ENCODE assay signal across 24 cellular contexts in genomic region chr6:139186242-139186641, GRCh38. TPM values are rescaled to one million over a fixed set of nuclear protein-coding genes. Genes with fewer than 3 reads are reported as not detected.
DNase-seq lines count a peak whose midpoint lies in the region; ATAC-seq lines count a peak whose summit lies in the region.
"Had no signal": no experiment of that assay in that cellular context is flagged by ENCODE, and none has a peak within 500 bp of the region (broad histone marks: within the 10 kb centered on the region; RNA-seq: fewer than 3 reads in every experiment).

No MANE protein-coding gene starts in this region.

- ATAC-seq in T-helper 17 cell (peak; percentile 32), HG02870 (IDR thresholded peaks at IDR 0.05; ENCODE audit: unreplicated experiment) (no peak)
- peak; percentile 82 for ATAC-seq in central memory CD8-positive, alpha-beta T cell (replicated peaks; ENCODE audit: extremely low read depth, poor library complexity, severe bottlenecking)
- ATAC-seq: A549; gastroesophageal sphincter; HepG2; stimulated activated memory B cell treated with anti-CD40 and anti-IgM and Interleukin-4, amounts not matched to agents 10 μg/mL and 1 μg/mL and 100 μg/mL, for 72 hours had no signal

- H3K4me3 Mint-ChIP-seq in activated T-cell treated with anti-CD3 and anti-CD28 coated beads, Interleukin-2, amount 50 U/mL, for 24 hours, result peak overlapping the region; percentile 28
- H3K4me3 Mint-ChIP-seq in T-helper 17 cell, result peak overlapping the region; percentile 1
- H3K4me3 Mint-ChIP-seq in central memory CD8-positive, alpha-beta T cell, result no peak overlapping the region
- no peak overlapping the region for H3K4me3 Mint-ChIP-seq in stimulated activated naive CD8-positive, alpha-beta T cell treated with anti-CD3 and anti-CD28 coated beads, Interleukin-15, Interleukin-2, amounts not matched to agents 100 ng/mL and 50 ng/mL, for 24 hours
- H3K4me3 Mint-ChIP-seq: neural crest cell; stimulated activated memory B cell treated with anti-CD40 and anti-IgM and Interleukin-4, amounts not matched to agents 10 μg/mL and 1 μg/mL and 100 μg/mL, for 72 hours had no signal

- H3K27me3 Mint-ChIP-seq in activated T-cell treated with anti-CD3 and anti-CD28 coated beads, Interleukin-2, amount 50 U/mL, for 24 hours, result no peaks in the 10 kb centered on the region
- no peaks in the 10 kb centered on the region for H3K27me3 Mint-ChIP-seq in T-helper 17 cell
- no peaks in the 10 kb centered on the region for H3K27me3 Mint-ChIP-seq in central memory CD8-positive, alpha-beta T cell
- no peaks in the 10 kb centered on the region for H3K27me3 Mint-ChIP-seq in stimulated activated naive CD8-positive, alpha-beta T cell treated with anti-CD3 and anti-CD28 coated beads, Interleukin-15, Interleukin-2, amounts not matched to agents 100 ng/mL and 50 ng/mL, for 24 hours
- H3K27me3 Mint-ChIP-seq: stimulated activated memory B cell treated with anti-CD40 and anti-IgM and Interleukin-4, amounts not matched to agents 10 μg/mL and 1 μg/mL and 100 μg/mL, for 72 hours had no signal

- DNase-seq in activated T-cell treated with anti-CD3 and anti-CD28 coated beads, Interleukin-2, amount 50 U/mL, for 24 hours, result no peak
- no peak for DNase-seq in activated T-cell treated with anti-CD3 and anti-CD28 coated beads, Interleukin-2, amount 50 U/mL, for 48 hours
- no peak for DNase-seq in T-helper 17 cell
- no peak for DNase-seq in central memory CD8-positive, alpha-beta T cell (ENCODE audit: low spot score in 2 of 2)
- no peak for DNase-seq in amygdala (lab: John Stamatoyannopoulos, UW)
- DNase-seq in retina, result no peak
- DNase-seq: activated CD4-positive, alpha-beta T cell treated with anti-CD3 and anti-CD28 coated beads for 4 hours; activated gamma-delta T cell; AML-193; brain microvascular endothelial cell; EL; GM23248; kidney glomerular epithelial cell; NCI-H1930; ovary; Right ventricle myocardium superior; testis had no signal

- peak overlapping the region; percentile 76 for H3K27ac Mint-ChIP-seq in activated T-cell treated with anti-CD3 and anti-CD28 coated beads, Interleukin-2, amount 50 U/mL, for 24 hours
- peak overlapping the region; percentile 87 for H3K27ac Mint-ChIP-seq in T-helper 17 cell
- peak overlapping the region; percentile 26 for H3K27ac Mint-ChIP-seq in central memory CD8-positive, alpha-beta T cell (ENCODE audit: low read depth)
- H3K27ac Mint-ChIP-seq in stimulated activated naive CD8-positive, alpha-beta T cell treated with anti-CD3 and anti-CD28 coated beads, Interleukin-15, Interleukin-2, amounts not matched to agents 100 ng/mL and 50 ng/mL, for 24 hours, result peak overlapping the region; percentile 62
- H3K27ac Mint-ChIP-seq: stimulated activated memory B cell treated with anti-CD40 and anti-IgM and Interleukin-4, amounts not matched to agents 10 μg/mL and 1 μg/mL and 100 μg/mL, for 72 hours had no signal

- H3K4me1 Mint-ChIP-seq in activated T-cell treated with anti-CD3 and anti-CD28 coated beads, Interleukin-2, amount 50 U/mL, for 24 hours (ENCODE audit: low read depth), result peaks cover 55% of the 10 kb centered on the region
- peaks cover 36% of the 10 kb centered on the region for H3K4me1 Mint-ChIP-seq in T-helper 17 cell
- peaks cover 35% of the 10 kb centered on the region for H3K4me1 Mint-ChIP-seq in central memory CD8-positive, alpha-beta T cell
- H3K4me1 Mint-ChIP-seq in stimulated activated naive CD8-positive, alpha-beta T cell treated with anti-CD3 and anti-CD28 coated beads, Interleukin-15, Interleukin-2, amounts not matched to agents 100 ng/mL and 50 ng/mL, for 24 hours (ENCODE audit: low read depth), result peaks cover 49% of the 10 kb centered on the region
- H3K4me1 Mint-ChIP-seq: neural crest cell had no signal

- H3K36me3 Mint-ChIP-seq in activated T-cell treated with anti-CD3 and anti-CD28 coated beads, Interleukin-2, amount 50 U/mL, for 24 hours (ENCODE audit: low read depth), result peaks cover 38% of the 10 kb centered on the region
- H3K36me3 Mint-ChIP-seq in T-helper 17 cell (ENCODE audit: low read depth), result peaks cover under 1% of the 10 kb centered on the region
- H3K36me3 Mint-ChIP-seq in central memory CD8-positive, alpha-beta T cell (ENCODE audit: insufficient read depth), result peaks cover 12% of the 10 kb centered on the region
- H3K36me3 Mint-ChIP-seq in stimulated activated naive CD8-positive, alpha-beta T cell treated with anti-CD3 and anti-CD28 coated beads, Interleukin-15, Interleukin-2, amounts not matched to agents 100 ng/mL and 50 ng/mL, for 24 hours (ENCODE audit: low read depth), result peaks cover 8% of the 10 kb centered on the region

- H3K9me3 Mint-ChIP-seq in activated T-cell treated with anti-CD3 and anti-CD28 coated beads, Interleukin-2, amount 50 U/mL, for 24 hours, result peaks cover 6% of the 10 kb centered on the region
- no peaks in the 10 kb centered on the region for H3K9me3 Mint-ChIP-seq in central memory CD8-positive, alpha-beta T cell
- no peaks in the 10 kb centered on the region for H3K9me3 Mint-ChIP-seq in stimulated activated naive CD8-positive, alpha-beta T cell treated with anti-CD3 and anti-CD28 coated beads, Interleukin-15, Interleukin-2, amounts not matched to agents 100 ng/mL and 50 ng/mL, for 24 hours
- H3K9me3 Mint-ChIP-seq: neural crest cell; stimulated activated memory B cell treated with anti-CD40 and anti-IgM and Interleukin-4, amounts not matched to agents 10 μg/mL and 1 μg/mL and 100 μg/mL, for 72 hours had no signal

- H3K9me3 ChIP-seq in T-helper 17 cell (ENCODE audit: control insufficient read depth, low read length, poor library complexity, severe bottlenecking), result no peaks in the 10 kb centered on the region
- H3K9me3 ChIP-seq: A549, gastroesophageal sphincter, ovary, testis had no signal

RNA-seq across cellular contexts. Expression of gene HECA, which starts 51.4 kb away (rescaled TPM):
- total RNA-seq in T-helper 17 cell, result 100 to 1,000 TPM; 172 to 197 TPM

Comparison
In these comparisons a context has a peak if more than half of its experiments do, and no peak if none do; other contexts are left out.
1. H3K27ac Mint-ChIP-seq: peak in every context shown above with its lines; median percentile 87 in T-helper 17 cell; 76 in activated T-cell treated with anti-CD3 and anti-CD28 coated beads, Interleukin-2, amount 50 U/mL, for 24 hours; 62 in stimulated activated naive CD8-positive, alpha-beta T cell treated with anti-CD3 and anti-CD28 coated beads, Interleukin-15, Interleukin-2, amounts not matched to agents 100 ng/mL and 50 ng/mL, for 24 hours; 26 in central memory CD8-positive, alpha-beta T cell.
2. H3K4me3 Mint-ChIP-seq: peak in activated T-cell treated with anti-CD3 and anti-CD28 coated beads, Interleukin-2, amount 50 U/mL, for 24 hours (single experiment) and T-helper 17 cell (single experiment); none in central memory CD8-positive, alpha-beta T cell (single experiment) and stimulated activated naive CD8-positive, alpha-beta T cell treated with anti-CD3 and anti-CD28 coated beads, Interleukin-15, Interleukin-2, amounts not matched to agents 100 ng/mL and 50 ng/mL, for 24 hours (single experiment).